ENCODE assay signal across 8 cellular contexts in genomic region chr13:35157143-35157755, GRCh38.
A peak's percentile ranks its signal among the peaks of the same experiment; 100 is the strongest.
DNase-seq lines count a peak whose midpoint lies in the region; ATAC-seq and TF ChIP-seq lines count a peak whose summit lies in the region.

No MANE protein-coding gene starts in this region.

- DNase-seq in COLO668 (lab: John Stamatoyannopoulos, UW; ENCODE audit: unreplicated experiment), result peak; percentile 68
- peak; percentile 68 for DNase-seq in NCI-H748 treated with DMSO at 0.1 percent for 48 hours (lab: John Stamatoyannopoulos, UW)
- DNase-seq in astrocyte of the spinal cord (ENCODE audit: low read depth, low spot score), result peak; percentile 67
- DNase-seq in inferior parietal cortex (ENCODE audit: extremely low spot score), result peak; percentile 84
- peak; percentile 44 for DNase-seq in testis
- no peak for DNase-seq in effector CD8-positive, alpha-beta T cell (lab: John Stamatoyannopoulos, UW)

- in situ Hi-C loops in astrocyte of the spinal cord (cut with HindIII; ENCODE audit: low sequenced_read_pairs), result no loop called here

- ATAC-seq in GM18861 (IDR thresholded peaks at IDR 0.05; ENCODE audit: unreplicated experiment) (peak; percentile 75), HG03159 (IDR thresholded peaks at IDR 0.05; ENCODE audit: unreplicated experiment) (peak; percentile 85)

- no peaks in the 10 kb centered on the region for H3K4me1 ChIP-seq in testis

- peak; percentile 59 for TF ChIP-seq CTCF in astrocyte of the spinal cord (IDR thresholded peaks at IDR 0.05; ENCODE audit: low read depth, low read length)
- TF ChIP-seq CTCF in testis (IDR thresholded peaks at IDR 0.05), result peak in 2 of 3 experiments; percentile 60 to 62

- H3K9me3 ChIP-seq in testis, result no peaks in the 10 kb centered on the region

- intact Hi-C loops in testis (cut with DNase I; ENCODE audit: low total_unique reads), result loop anchor here (10.0 kb wide), 1 partner anchor 1232 kb away; no protein-coding TSS in a partner anchor

- H3K4me3 ChIP-seq in astrocyte of the spinal cord (ENCODE audit: low read depth, low read length) (no peak overlapping the region), testis (no peak overlapping the region)

- 45% methylated on average over 3 of the region's 3 CpGs for WGBS in testis, 2 donors

- no peak for TF ChIP-seq POLR2A in testis (IDR thresholded peaks at IDR 0.05)

- no peaks in the 10 kb centered on the region for H3K36me3 ChIP-seq in testis (ENCODE audit: low read depth, missing control alignments)

- H3K27me3 ChIP-seq in testis, result no peaks in the 10 kb centered on the region

- no peak overlapping the region for H3K27ac ChIP-seq in testis
